Comparison of ENCODE assay signal across 22 cellular contexts in genomic region chr18:59218018-59218417, GRCh38. TPM values are rescaled to one million over a fixed set of nuclear protein-coding genes. Genes with fewer than 3 reads are reported as not detected.
DNase-seq lines count a peak whose midpoint lies in the region; ATAC-seq and TF ChIP-seq lines count a peak whose summit lies in the region.
"Had no signal": no experiment of that assay in that cellular context is flagged by ENCODE, and none has a peak within 500 bp of the region (broad histone marks: within the 10 kb centered on the region; RNA-seq: fewer than 3 reads in every experiment).

No MANE protein-coding gene starts in this region.

- H3K27me3 ChIP-seq in gastroesophageal sphincter (peaks cover 91% of the 10 kb centered on the region), BE2C (peaks cover 39% of the 10 kb centered on the region)
- H3K27me3 ChIP-seq: SJCRH30 had no signal

- no peak overlapping the region for H3K27ac ChIP-seq in gastroesophageal sphincter
- H3K27ac ChIP-seq: SJCRH30 had no signal

- ATAC-seq in gastroesophageal sphincter (no peak), HG03520 (IDR thresholded peaks at IDR 0.05; ENCODE audit: unreplicated experiment) (no peak)
- ATAC-seq: Panc1, T-cell had no signal

- no peak for TF ChIP-seq POLR2A in gastroesophageal sphincter (IDR thresholded peaks at IDR 0.05)

- peak; percentile 32 for DNase-seq in NCI-H146 (lab: John Stamatoyannopoulos, UW)
- DNase-seq in NCI-H146 treated with DMSO at 0.1 percent for 48 hours (lab: John Stamatoyannopoulos, UW; ENCODE audit: unreplicated experiment): no peak
- peak; percentile 77 for DNase-seq in NCI-H1092 treated with DMSO at 0.1 percent for 48 hours (lab: John Stamatoyannopoulos, UW)
- DNase-seq in NCI-H774 (lab: John Stamatoyannopoulos, UW): peak; percentile 47
- DNase-seq in iPS-NIHi11 (ENCODE audit: low spot score): peak; percentile 29
- DNase-seq in BE2C: no peak
- DNase-seq: 8988T, AML-193, H7, Kasumi-1, NCI-H1436, NCI-H2029 treated with DMSO at 0.1 percent for 48 hours, NCI-H2227 treated with DMSO at 0.1 percent for 48 hours, NCI-H526, SJCRH30, T-cell had no signal

- H3K4me3 ChIP-seq in gastroesophageal sphincter (no peak overlapping the region), BE2C (ENCODE audit: low read depth, low read length) (no peak overlapping the region)
- H3K4me3 ChIP-seq: SJCRH30 had no signal

- peaks cover 0 to 18% (median 0%) of the 10 kb centered on the region in 3 donors for H3K4me1 ChIP-seq in gastroesophageal sphincter
- H3K4me1 ChIP-seq in BE2C: no peaks in the 10 kb centered on the region
- H3K4me1 ChIP-seq: SJCRH30 had no signal

- WGBS in gastroesophageal sphincter (ENCODE audit: low coverage in 1 of 2), 2 donors: 69 to 71% methylated on average over 4 of the region's 6 CpGs

- H3K9me3 ChIP-seq in gastroesophageal sphincter (no peaks in the 10 kb centered on the region), BE2C (no peaks in the 10 kb centered on the region)
- H3K9me3 ChIP-seq: SJCRH30 had no signal

- TF ChIP-seq CTCF in gastroesophageal sphincter (IDR thresholded peaks at IDR 0.05) (no peak), BE2C (IDR thresholded peaks at IDR 0.05; ENCODE audit: low read depth, low read length) (no peak)

- TF ChIP-seq EP300 in gastroesophageal sphincter (IDR thresholded peaks at IDR 0.05): no peak

- H3K36me3 ChIP-seq in gastroesophageal sphincter (no peaks in the 10 kb centered on the region), BE2C (no peaks in the 10 kb centered on the region)
- H3K36me3 ChIP-seq: SJCRH30 had no signal

RNA-seq across cellular contexts. Expression of gene GRP, which starts 1.9 kb away (rescaled TPM):
- 1 to 10 TPM in 1 of 4 donors, not detected in 3; 4.8 TPM for total RNA-seq in gastroesophageal sphincter
- not detected for polyA plus RNA-seq in BE2C (2012; ENCODE audit: insufficient read depth, insufficient read length, low read depth)
- total RNA-seq: G401, MCF 10A, T-cell had no signal
- polyA plus RNA-seq: CD14-positive monocyte had no signal

RNA-seq across cellular contexts. Expression of gene RAX, which starts 55.2 kb away (rescaled TPM):
- total RNA-seq in gastroesophageal sphincter: not detected
- polyA plus RNA-seq in BE2C (2012; ENCODE audit: insufficient read depth, insufficient read length, low read depth): not detected
- total RNA-seq: G401, H7, MCF 10A, SJCRH30, T-cell had no signal
- polyA plus RNA-seq: CD14-positive monocyte had no signal

Comparison
In these comparisons a context has a peak if more than half of its experiments do, and no peak if none do; other contexts are left out.
1. DNase-seq: peak in NCI-H146 (single experiment), NCI-H1092 treated with DMSO at 0.1 percent for 48 hours (single experiment), NCI-H774 (single experiment) and iPS-NIHi11 (single experiment); none in NCI-H146 treated with DMSO at 0.1 percent for 48 hours (single experiment) and BE2C (single experiment).